Comparison of ENCODE assay signal across 23 cellular contexts in genomic region chr1:232998646-232999045, GRCh38.
"Had no signal": no experiment of that assay in that cellular context is flagged by ENCODE, and none has a peak within 500 bp of the region (broad histone marks: within the 10 kb centered on the region; RNA-seq: fewer than 3 reads in every experiment).

No MANE protein-coding gene starts in this region.

- H3K27me3 ChIP-seq: esophagus squamous epithelium, gastrocnemius medialis, ovary, sigmoid colon, spleen, tibial nerve, upper lobe of right lung, uterus had no signal

- H3K4me1 Mint-ChIP-seq: memory B cell; natural killer cell; stimulated activated naive B cell treated with anti-CD40 and anti-IgM and Interleukin-4, amounts not matched to agents 10 μg/mL and 1 μg/mL and 100 μg/mL, for 72 hours had no signal

- H3K27ac ChIP-seq: coronary artery, esophagus squamous epithelium, gastrocnemius medialis, ovary, psoas muscle, sigmoid colon, spleen, thoracic aorta, tibial nerve, upper lobe of right lung, uterus had no signal

- H3K4me3 ChIP-seq: coronary artery, esophagus squamous epithelium, gastrocnemius medialis, lung, ovary, psoas muscle, sigmoid colon, spleen, thoracic aorta, tibial nerve, upper lobe of right lung, uterus had no signal

- H3K36me3 Mint-ChIP-seq: natural killer cell had no signal

- H3K27ac Mint-ChIP-seq: memory B cell; natural killer cell; stimulated activated naive B cell treated with anti-CD40 and anti-IgM and Interleukin-4, amounts not matched to agents 10 μg/mL and 1 μg/mL and 100 μg/mL, for 72 hours; stimulated activated naive CD8-positive, alpha-beta T cell treated with anti-CD3 and anti-CD28 coated beads, Interleukin-15, Interleukin-2, amounts not matched to agents 100 ng/mL and 50 ng/mL, for 24 hours had no signal

- DNase-seq: dermis blood vessel endothelial cell; effector memory CD4-positive, alpha-beta T cell; erythroblast; esophagus squamous epithelium; gastrocnemius medialis; head of caudate nucleus; natural killer cell; ovary; posterior cingulate gyrus; psoas muscle; right cardiac atrium; sigmoid colon; spleen; stimulated activated CD4-positive, alpha-beta T cell treated with anti-CD3 and anti-CD28 coated beads, Interleukin-4, amount 100 ng/mL, for 4 hours; stimulated activated naive B cell treated with anti-CD40 and anti-IgM and Interleukin-4, amounts not matched to agents 10 μg/mL and 1 μg/mL and 100 μg/mL, for 72 hours; upper lobe of right lung; uterus had no signal

- H3K27me3 Mint-ChIP-seq: memory B cell; stimulated activated naive B cell treated with anti-CD40 and anti-IgM and Interleukin-4, amounts not matched to agents 10 μg/mL and 1 μg/mL and 100 μg/mL, for 72 hours; stimulated activated naive CD8-positive, alpha-beta T cell treated with anti-CD3 and anti-CD28 coated beads, Interleukin-15, Interleukin-2, amounts not matched to agents 100 ng/mL and 50 ng/mL, for 24 hours had no signal

- H3K9me3 ChIP-seq: gastrocnemius medialis, ovary, psoas muscle, thoracic aorta, upper lobe of right lung, uterus had no signal

- H3K36me3 ChIP-seq: gastrocnemius medialis, ovary, uterus had no signal

- H3K4me1 ChIP-seq: esophagus squamous epithelium, gastrocnemius medialis, psoas muscle, sigmoid colon, spleen, tibial nerve, upper lobe of right lung, uterus had no signal

- H3K4me3 Mint-ChIP-seq: memory B cell; natural killer cell; stimulated activated naive B cell treated with anti-CD40 and anti-IgM and Interleukin-4, amounts not matched to agents 10 μg/mL and 1 μg/mL and 100 μg/mL, for 72 hours; stimulated activated naive CD8-positive, alpha-beta T cell treated with anti-CD3 and anti-CD28 coated beads, Interleukin-15, Interleukin-2, amounts not matched to agents 100 ng/mL and 50 ng/mL, for 24 hours had no signal

- ATAC-seq: gastrocnemius medialis; natural killer cell; psoas muscle; right cardiac atrium; stimulated activated naive B cell treated with anti-CD40 and anti-IgM and Interleukin-4, amounts not matched to agents 10 μg/mL and 1 μg/mL and 100 μg/mL, for 72 hours; upper lobe of right lung had no signal
